ENCODE assay signal across 8 cellular contexts in the genomic region with DNA sequence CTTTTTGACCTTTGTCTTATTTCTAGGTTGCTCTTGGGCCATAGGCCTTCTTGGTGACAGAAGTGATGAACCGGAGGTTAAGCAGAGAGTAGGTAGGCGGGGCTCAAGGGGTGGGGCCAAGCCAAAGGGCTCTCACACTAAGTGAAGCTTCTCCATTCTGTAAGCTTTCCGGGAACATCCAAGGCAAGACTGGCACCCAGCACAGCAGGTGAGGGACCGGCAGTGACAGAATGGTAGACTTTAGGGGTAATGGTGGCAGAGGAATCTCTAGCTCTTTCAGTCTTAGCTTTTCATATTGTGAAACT. TPM values are rescaled to one million over a fixed set of nuclear protein-coding genes. Genes with fewer than 3 reads are reported as not detected.
DNase-seq lines count a peak whose midpoint lies in the region; ATAC-seq, FAIRE-seq and TF ChIP-seq lines count a peak whose summit lies in the region.

A gene (plus strand): TSS at position 135 of the 305 bp plus-strand sequence. CDS start 2,049 bp downstream, outside the sequence.

- DNase-seq in SIG-M5 treated with dmso at 0.1 percent for 504 hours (lab: John Stamatoyannopoulos, UW; ENCODE audit: unreplicated experiment) = peak; percentile 94
- peak; percentile 91 for DNase-seq in activated effector memory CD4-positive, alpha-beta T cell treated with anti-CD3 and anti-CD28 coated beads, Interleukin-2, amount 50 U/mL, for 16 hours
- peak; percentile 62 for DNase-seq in lung (ENCODE audit: low spot score)
- DNase-seq in stimulated activated naive CD4-positive, alpha-beta T cell (lab: John Stamatoyannopoulos, UW) = peak; percentile 45 to 78 (median 50)
- DNase-seq in D721Med (ENCODE audit: insufficient read length, low spot score) = no peak

- H3K9me3 ChIP-seq in lung (ENCODE audit: control insufficient read depth in 2 of 2, insufficient read depth in 1 of 2, low read length in 1 of 2) = no peaks in the 10 kb centered on the region

- H3K4me1 ChIP-seq in lung (ENCODE audit: control insufficient read depth in 2 of 2, insufficient read depth in 2 of 2, low read length in 2 of 2) = peaks cover 0 to 2% of the 10 kb centered on the region in 2 donors

- FAIRE-seq in D721Med (lab: Jason Lieb, UNC) = no peak

- H3K36me3 ChIP-seq in lung (ENCODE audit: control insufficient read depth in 2 of 2, insufficient read depth in 2 of 2, low read length in 2 of 2) = peaks cover 10 to 25% of the 10 kb centered on the region in 2 donors

- ATAC-seq in HG02588 (IDR thresholded peaks at IDR 0.05; ENCODE audit: unreplicated experiment) = peak; percentile 68
- peak; percentile 82 for ATAC-seq in lung (ENCODE audit: insufficient read depth, low FRiP score)
- no peak for ATAC-seq in GM21825 (IDR thresholded peaks at IDR 0.05; ENCODE audit: unreplicated experiment)

- 25 to 55% methylated on average over 4 of the region's 4 CpGs for WGBS in lung, 2 donors

- peak within 1 kb of the TSS; percentile 86 for H3K4me3 ChIP-seq in GM08714 (ENCODE audit: low read length)
- peak within 1 kb of the TSS; percentile 13 for H3K4me3 ChIP-seq in lung

- H3K27ac ChIP-seq in lung (ENCODE audit: low read depth in 1 of 2, low read length in 1 of 2) = peak within 1 kb of the TSS in 1 of 2 donors; percentile 60

- no peaks in the 10 kb centered on the region for H3K27me3 ChIP-seq in lung (ENCODE audit: control insufficient read depth, insufficient read depth)

- TF ChIP-seq CTCF in lung (IDR thresholded peaks at IDR 0.05; ENCODE audit: control extremely low read depth, extremely low read depth) (no peak), D721Med (IDR thresholded peaks at IDR 0.05; ENCODE audit: insufficient read depth, missing control alignments) (no peak)

RNA-seq across cellular contexts. Expression of the gene that starts here (rescaled TPM):
- 10 to 100 TPM in 1 of 2 donors, 1 to 10 TPM in 1; 3.4 to 11.3 TPM for total RNA-seq in lung
- 10 to 100 TPM; 26.6 to 31.8 TPM for polyA plus RNA-seq in lung
